8 cellular contexts compared by ENCODE assay signal in the genomic region with DNA sequence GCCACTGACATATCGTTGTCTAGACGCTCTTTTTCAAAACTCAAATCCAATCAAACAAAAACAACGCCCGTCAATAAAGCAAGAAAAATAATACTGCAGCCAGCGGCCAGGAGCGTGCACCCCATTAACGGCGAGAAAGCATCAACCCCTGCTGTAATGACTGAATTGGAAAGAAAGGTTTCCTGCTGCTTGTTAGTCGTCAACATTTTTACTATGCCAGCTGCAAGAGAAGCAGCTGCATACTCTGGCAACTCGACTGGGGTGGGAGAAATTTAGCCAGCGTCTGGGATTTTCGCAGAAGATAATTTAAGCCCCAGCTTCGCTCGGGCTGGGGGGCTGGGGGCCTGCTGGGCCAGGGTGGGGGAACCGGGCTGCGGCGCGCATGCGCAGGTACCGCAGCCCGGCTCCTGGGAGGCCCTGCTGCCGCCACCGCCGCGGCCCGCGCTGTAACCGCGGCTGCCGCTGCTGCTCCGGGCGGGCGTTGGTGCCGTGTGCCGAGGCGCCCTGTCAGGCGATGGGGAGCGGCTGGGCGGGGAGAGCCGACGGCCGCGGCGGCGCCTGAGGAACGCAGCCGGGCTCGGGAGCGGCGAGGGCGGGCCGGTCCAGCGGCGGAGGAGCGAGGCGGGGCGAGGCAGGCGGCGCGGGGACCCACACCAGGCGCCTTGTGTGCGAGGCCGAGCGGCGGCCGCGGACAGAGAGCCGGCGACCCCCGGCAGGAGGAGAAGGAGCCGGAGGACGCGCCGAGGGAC. TPM values are rescaled to one million over a fixed set of nuclear protein-coding genes. Genes with fewer than 3 reads are reported as not detected.
DNase-seq lines count a peak whose midpoint lies in the region; ATAC-seq, FAIRE-seq and TF ChIP-seq lines count a peak whose summit lies in the region.

No MANE protein-coding gene starts in this region.

- H3K4me3 ChIP-seq in WI38 (ENCODE audit: low read depth, low read length) (peak overlapping the region; percentile 94), bronchial epithelial cell (ENCODE audit: low read depth, low read length) (peak overlapping the region; percentile 94)

- peak; percentile 60 for ATAC-seq in HG03045 (IDR thresholded peaks at IDR 0.05; ENCODE audit: unreplicated experiment)

- FAIRE-seq in bronchial epithelial cell (lab: Jason Lieb, UNC): no peak

- TF ChIP-seq CTCF in WI38 (IDR thresholded peaks at IDR 0.05; ENCODE audit: low read depth, low read length) (no peak), bronchial epithelial cell (IDR thresholded peaks at IDR 0.05; ENCODE audit: insufficient read depth, low read length, severe bottlenecking) (no peak)

- DNase-seq in A172 (ENCODE audit: low spot score) (peak; percentile 38), NCI-H2171 (lab: John Stamatoyannopoulos, UW) (peak; percentile 62), bronchial epithelial cell (ENCODE audit: low read depth) (peak; percentile 66), islet precursor cell (peak; percentile 83)
- peak; percentile 44 to 52 for DNase-seq in stimulated activated CD4-positive, alpha-beta T cell treated with anti-CD3 and anti-CD28 coated beads, Interleukin-12 subunit alpha, Interleukin-12 subunit beta, amount 100 ng/mL, for 24 hours (ENCODE audit: low read depth in 2 of 2)

- H3K27me3 ChIP-seq in bronchial epithelial cell (ENCODE audit: control insufficient read depth, insufficient read depth, low read length): no peaks in the 10 kb centered on the region

- TF ChIP-seq POLR2A in GM18526 (IDR thresholded peaks at IDR 0.05; ENCODE audit: extremely low read depth, insufficient read length): peak; percentile 68

- no peaks in the 10 kb centered on the region for H3K36me3 ChIP-seq in bronchial epithelial cell (ENCODE audit: control insufficient read depth, insufficient read depth, low read length)

RNA-seq across cellular contexts. Expression of gene STXBP5, which starts 0.7 kb away (rescaled TPM):
- total RNA-seq in A172 (2014; rRNA removed; shearing (Covaris generic)): 37.6 and 39.3 TPM in 2 replicates
- 19.2 and 31.7 TPM in 2 replicates for total RNA-seq in bronchial epithelial cell

Comparison
In these comparisons a context has a peak if more than half of its experiments do, and no peak if none do; other contexts are left out.
1. Peak in every context shown above with its lines: DNase-seq, ATAC-seq and H3K4me3 ChIP-seq.